ENCODE assay signal across 16 cellular contexts in genomic region chr4:151957163-151957562, GRCh38.
DNase-seq lines count a peak whose midpoint lies in the region; ATAC-seq and TF ChIP-seq lines count a peak whose summit lies in the region.
"Had no signal": no experiment of that assay in that cellular context is flagged by ENCODE, and none has a peak within 500 bp of the region (broad histone marks: within the 10 kb centered on the region; RNA-seq: fewer than 3 reads in every experiment).

No MANE protein-coding gene starts in this region.

- H3K9ac ChIP-seq in HUES48 (ENCODE audit: low read depth, low read length): no peak overlapping the region

- H3K4me3 ChIP-seq in HUES48 (ENCODE audit: low read depth, low read length): no peak overlapping the region
- no peak overlapping the region for H3K4me3 ChIP-seq in dorsolateral prefrontal cortex
- H3K4me3 ChIP-seq: adrenal gland, esophagus squamous epithelium had no signal

- no peak for TF ChIP-seq CTCF in dorsolateral prefrontal cortex (IDR thresholded peaks at IDR 0.05 in 54 of 56, conservative IDR thresholded peaks at IDR 0.05 in 2 of 56; ENCODE audit: low read depth in 1 of 56, partially characterized antibody in 56 of 56)

- no peaks in the 10 kb centered on the region for H3K9me3 ChIP-seq in HUES48 (ENCODE audit: control insufficient read depth, insufficient read depth, low read length)
- H3K9me3 ChIP-seq: adrenal gland, esophagus squamous epithelium had no signal

- intact Hi-C loops in dorsolateral prefrontal cortex (cut with DNase I): no loop called here

- peak overlapping the region; percentile 32 for H3K27ac ChIP-seq in HUES48 (ENCODE audit: low read depth, low read length)
- H3K27ac ChIP-seq in dorsolateral prefrontal cortex: peak overlapping the region in 53 of 59 donors; percentile 27 to 91 (median 77)
- peak overlapping the region; percentile 71 for H3K27ac ChIP-seq in temporal lobe (ENCODE audit: low read depth, low read length)
- H3K27ac ChIP-seq: adrenal gland, esophagus squamous epithelium had no signal

- H3K36me3 ChIP-seq in HUES48 (ENCODE audit: control insufficient read depth, insufficient read depth, low read length): no peaks in the 10 kb centered on the region
- H3K36me3 ChIP-seq: adrenal gland, esophagus squamous epithelium had no signal

- no peak for ATAC-seq in GM18870 (IDR thresholded peaks at IDR 0.05; ENCODE audit: unreplicated experiment)
- ATAC-seq: activated T-helper 17 cell treated with anti-CD3 and anti-CD28 coated beads, Interleukin-2, amount 50 U/mL, for 72 hours; HCT116 had no signal

- H3K4me1 ChIP-seq in HUES48 (ENCODE audit: control insufficient read depth, insufficient read depth, low read length): peaks cover 15% of the 10 kb centered on the region

- peak in 1 of 10 donors; percentile 32 for DNase-seq in dorsolateral prefrontal cortex
- peak; percentile 61 for DNase-seq in iPS-NIHi11 (ENCODE audit: low spot score)
- DNase-seq in germinal center (ENCODE audit: low spot score): no peak
- DNase-seq in NCI-H2227 (lab: John Stamatoyannopoulos, UW; ENCODE audit: unreplicated experiment): no peak
- DNase-seq: activated CD4-positive, alpha-beta memory T cell treated with anti-CD3 and anti-CD28 coated beads, Interleukin-2, amount 10 ng/mL, durations not matched to agents 7 days and 5 days; adrenal gland; esophagus squamous epithelium; hypothalamus; KG1; NCI-H1092 treated with DMSO at 0.1 percent for 48 hours; NCI-H2227 treated with DMSO at 0.1 percent for 48 hours had no signal

- H3K27me3 ChIP-seq in HUES48 (ENCODE audit: control insufficient read depth, insufficient read depth, low read length) (no peaks in the 10 kb centered on the region), dorsolateral prefrontal cortex (no peaks in the 10 kb centered on the region)
- H3K27me3 ChIP-seq: adrenal gland, esophagus squamous epithelium had no signal
